ENCODE assay signal across 9 cellular contexts in the genomic region with DNA sequence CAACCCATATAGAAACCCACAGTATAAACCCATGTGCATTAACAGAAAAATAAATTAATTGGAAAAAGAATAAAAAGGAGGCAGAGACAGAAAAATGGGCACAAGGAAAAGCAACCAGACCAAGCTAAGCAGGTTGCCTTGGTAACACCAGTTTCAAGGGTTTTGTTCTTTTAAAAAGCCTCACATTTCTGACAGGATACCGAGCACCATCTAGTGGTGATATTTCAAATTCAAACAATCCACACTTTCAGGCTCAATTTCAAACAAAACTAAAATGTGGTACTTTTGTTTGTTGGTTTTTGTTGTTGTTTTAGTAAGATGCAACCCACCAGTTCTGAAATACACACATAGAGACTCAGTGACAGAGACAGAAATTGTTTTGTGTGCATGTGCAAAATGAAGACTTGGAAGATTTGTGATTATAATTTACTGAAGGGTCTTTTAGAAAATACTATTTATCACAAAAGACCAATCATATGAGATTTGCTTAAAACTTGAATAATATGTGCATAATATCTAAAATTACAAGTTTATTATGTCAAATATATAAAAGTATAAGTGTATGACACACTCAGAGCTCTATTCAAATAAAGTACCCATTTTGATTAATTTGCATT.
DNase-seq lines count a peak whose midpoint lies in the region; ATAC-seq and TF ChIP-seq lines count a peak whose summit lies in the region.
"Had no signal": no experiment of that assay in that cellular context is flagged by ENCODE, and none has a peak within 500 bp of the region (broad histone marks: within the 10 kb centered on the region; RNA-seq: fewer than 3 reads in every experiment).

No MANE protein-coding gene starts in this region.

- no peaks in the 10 kb centered on the region for H3K36me3 Mint-ChIP-seq in activated T-cell treated with anti-CD3 and anti-CD28 coated beads, Interleukin-2, amount 50 U/mL, for 4 hours (ENCODE audit: insufficient read depth)
- H3K36me3 Mint-ChIP-seq in activated T-helper 17 cell treated with anti-CD3 and anti-CD28 coated beads, Interleukin-2, amount 50 U/mL, for 72 hours (ENCODE audit: low read depth), result no peaks in the 10 kb centered on the region
- H3K36me3 Mint-ChIP-seq: natural killer cell had no signal

- peak; percentile 54 for DNase-seq in NCI-H1694 treated with DMSO at 0.1 percent for 48 hours (lab: John Stamatoyannopoulos, UW)
- DNase-seq in iris pigment epithelial cell (ENCODE audit: low read depth), result peak; percentile 52
- DNase-seq in activated T-cell treated with anti-CD3 and anti-CD28 coated beads, Interleukin-2, amount 50 U/mL, for 4 hours, result no peak
- DNase-seq: natural killer cell had no signal

- no peaks in the 10 kb centered on the region for H3K4me1 Mint-ChIP-seq in activated T-cell treated with anti-CD3 and anti-CD28 coated beads, Interleukin-2, amount 50 U/mL, for 4 hours (ENCODE audit: low read depth)
- no peaks in the 10 kb centered on the region for H3K4me1 Mint-ChIP-seq in activated T-helper 17 cell treated with anti-CD3 and anti-CD28 coated beads, Interleukin-2, amount 50 U/mL, for 72 hours
- H3K4me1 Mint-ChIP-seq: natural killer cell had no signal

- ATAC-seq in GM18870 (IDR thresholded peaks at IDR 0.05; ENCODE audit: unreplicated experiment) (peak; percentile 96), HG03025 (IDR thresholded peaks at IDR 0.05; ENCODE audit: low FRiP score, unreplicated experiment) (peak; percentile 88)
- no peak for ATAC-seq in activated T-cell treated with anti-CD3 and anti-CD28 coated beads, Interleukin-2, amount 50 U/mL, for 4 hours
- ATAC-seq in activated T-helper 17 cell treated with anti-CD3 and anti-CD28 coated beads, Interleukin-2, amount 50 U/mL, for 72 hours (replicated peaks), result no peak

- no peak overlapping the region for H3K27ac ChIP-seq in C4-2B
- H3K27ac ChIP-seq in VCaP, result no peak overlapping the region

- TF ChIP-seq CTCF in C4-2B (conservative IDR thresholded peaks at IDR 0.05) (peak; percentile 89), VCaP (conservative IDR thresholded peaks at IDR 0.05) (peak; percentile 74)

- H3K27me3 Mint-ChIP-seq in activated T-cell treated with anti-CD3 and anti-CD28 coated beads, Interleukin-2, amount 50 U/mL, for 4 hours (ENCODE audit: low read depth), result peaks cover 4% of the 10 kb centered on the region
- no peaks in the 10 kb centered on the region for H3K27me3 Mint-ChIP-seq in activated T-helper 17 cell treated with anti-CD3 and anti-CD28 coated beads, Interleukin-2, amount 50 U/mL, for 72 hours

- H3K4me3 Mint-ChIP-seq in activated T-cell treated with anti-CD3 and anti-CD28 coated beads, Interleukin-2, amount 50 U/mL, for 4 hours, result no peak overlapping the region
- no peak overlapping the region for H3K4me3 Mint-ChIP-seq in activated T-helper 17 cell treated with anti-CD3 and anti-CD28 coated beads, Interleukin-2, amount 50 U/mL, for 72 hours
- H3K4me3 Mint-ChIP-seq: natural killer cell had no signal

- no peaks in the 10 kb centered on the region for H3K9me3 Mint-ChIP-seq in activated T-cell treated with anti-CD3 and anti-CD28 coated beads, Interleukin-2, amount 50 U/mL, for 4 hours
- no peaks in the 10 kb centered on the region for H3K9me3 Mint-ChIP-seq in activated T-helper 17 cell treated with anti-CD3 and anti-CD28 coated beads, Interleukin-2, amount 50 U/mL, for 72 hours
- H3K9me3 Mint-ChIP-seq: natural killer cell had no signal

- no peak overlapping the region for H3K27ac Mint-ChIP-seq in activated T-helper 17 cell treated with anti-CD3 and anti-CD28 coated beads, Interleukin-2, amount 50 U/mL, for 72 hours
- H3K27ac Mint-ChIP-seq: natural killer cell had no signal

Comparison
In these comparisons a context has a peak if more than half of its experiments do, and no peak if none do; other contexts are left out.
1. ATAC-seq: peak in GM18870 (single experiment) and HG03025 (single experiment); none in activated T-cell treated with anti-CD3 and anti-CD28 coated beads, Interleukin-2, amount 50 U/mL, for 4 hours (0 of 2) and activated T-helper 17 cell treated with anti-CD3 and anti-CD28 coated beads, Interleukin-2, amount 50 U/mL, for 72 hours (single experiment).